Comparison of ENCODE assay signal across 33 cellular contexts in genomic region chr5:35903631-35904203, GRCh38. TPM values are rescaled to one million over a fixed set of nuclear protein-coding genes. Genes with fewer than 3 reads are reported as not detected.
A peak's percentile ranks its signal among the peaks of the same experiment; 100 is the strongest.
DNase-seq lines count a peak whose midpoint lies in the region; ATAC-seq lines count a peak whose summit lies in the region.
"Had no signal": no experiment of that assay in that cellular context is flagged by ENCODE, and none has a peak within 500 bp of the region (broad histone marks: within the 10 kb centered on the region; RNA-seq: fewer than 3 reads in every experiment).

No MANE protein-coding gene starts in this region.

- DNase-seq in activated naive CD4-positive, alpha-beta T cell (lab: John Stamatoyannopoulos, UW) = no peak
- DNase-seq in T-helper 17 cell = no peak
- peak in 1 of 2 donors; percentile 30 for DNase-seq in activated naive CD4-positive, alpha-beta T cell treated with anti-CD3 and anti-CD28 coated beads, Interleukin-2, amount 50 U/mL, for 72 hours (ENCODE audit: low spot score in 2 of 2)
- no peak for DNase-seq in stimulated activated naive CD8-positive, alpha-beta T cell treated with anti-CD3 and anti-CD28 coated beads, Interleukin-15, Interleukin-2, amounts not matched to agents 100 U/mL and 50 U/mL, for 24 hours
- no peak for DNase-seq in cerebellar nuclear complex (lab: John Stamatoyannopoulos, UW)
- DNase-seq: activated B cell treated with CpG ODN at 0.5 μM for 24 hours; anterior cingulate cortex; colonic mucosa; DMS153; effector CD4-positive, alpha-beta T cell; left colon; mucosa of descending colon; NCI-H1105 treated with DMSO at 0.1 percent for 48 hours; NCI-H1930; NCI-H2171 treated with DMSO at 0.1 percent for 48 hours; NCI-H510A; psoas muscle; RPMI8226; SJCRH30; stimulated activated CD4-positive, alpha-beta T cell treated with anti-CD3 and anti-CD28 coated beads, Interleukin-4, amount 100 ng/mL, for 4 hours; upper lobe of left lung had no signal

- H3K36me3 Mint-ChIP-seq in activated naive CD4-positive, alpha-beta T cell treated with anti-CD3 and anti-CD28 coated beads, Interleukin-2, amount 50 U/mL, for 24 hours = peaks cover 1% of the 10 kb centered on the region
- no peaks in the 10 kb centered on the region for H3K36me3 Mint-ChIP-seq in T-helper 17 cell (ENCODE audit: low read depth)
- peaks cover 9% of the 10 kb centered on the region in 2 donors for H3K36me3 Mint-ChIP-seq in activated naive CD4-positive, alpha-beta T cell treated with anti-CD3 and anti-CD28 coated beads, Interleukin-2, amount 50 U/mL, for 72 hours

- ATAC-seq in T-helper 17 cell = no peak
- peak; percentile 35 to 51 for ATAC-seq in activated naive CD4-positive, alpha-beta T cell treated with anti-CD3 and anti-CD28 coated beads, Interleukin-2, amount 50 U/mL, for 72 hours
- ATAC-seq in stimulated activated naive CD8-positive, alpha-beta T cell treated with anti-CD3 and anti-CD28 coated beads, Interleukin-15, Interleukin-2, amounts not matched to agents 100 U/mL and 50 U/mL, for 24 hours = peak; percentile 10
- ATAC-seq in HG02970 (IDR thresholded peaks at IDR 0.05; ENCODE audit: low FRiP score, unreplicated experiment) = no peak
- ATAC-seq in GM19023 (IDR thresholded peaks at IDR 0.05; ENCODE audit: unreplicated experiment) = no peak
- ATAC-seq: HCT116, HepG2, left colon, mucosa of descending colon, psoas muscle, sciatic nerve had no signal

- peaks cover 77% of the 10 kb centered on the region for H3K4me1 Mint-ChIP-seq in activated naive CD4-positive, alpha-beta T cell treated with anti-CD3 and anti-CD28 coated beads, Interleukin-2, amount 50 U/mL, for 24 hours
- H3K4me1 Mint-ChIP-seq in T-helper 17 cell = peaks cover 43% of the 10 kb centered on the region
- H3K4me1 Mint-ChIP-seq: nephron had no signal

- no peak overlapping the region for H3K4me3 Mint-ChIP-seq in activated naive CD4-positive, alpha-beta T cell treated with anti-CD3 and anti-CD28 coated beads, Interleukin-2, amount 50 U/mL, for 24 hours
- no peak overlapping the region for H3K4me3 Mint-ChIP-seq in T-helper 17 cell
- H3K4me3 Mint-ChIP-seq: activated B cell treated with CpG ODN at 0.5 μM for 24 hours, nephron had no signal

- peak overlapping the region; percentile 93 for H3K27ac Mint-ChIP-seq in activated naive CD4-positive, alpha-beta T cell treated with anti-CD3 and anti-CD28 coated beads, Interleukin-2, amount 50 U/mL, for 24 hours
- H3K27ac Mint-ChIP-seq in T-helper 17 cell = peak overlapping the region; percentile 65
- H3K27ac Mint-ChIP-seq in activated naive CD4-positive, alpha-beta T cell treated with anti-CD3 and anti-CD28 coated beads, Interleukin-2, amount 50 U/mL, for 72 hours = peak overlapping the region; percentile 96 to 99
- H3K27ac Mint-ChIP-seq: activated B cell treated with CpG ODN at 0.5 μM for 24 hours, nephron had no signal

- no peaks in the 10 kb centered on the region for H3K27me3 Mint-ChIP-seq in activated naive CD4-positive, alpha-beta T cell treated with anti-CD3 and anti-CD28 coated beads, Interleukin-2, amount 50 U/mL, for 24 hours
- H3K27me3 Mint-ChIP-seq in T-helper 17 cell = no peaks in the 10 kb centered on the region
- H3K27me3 Mint-ChIP-seq: activated B cell treated with CpG ODN at 0.5 μM for 24 hours had no signal

- H3K9me3 Mint-ChIP-seq in activated naive CD4-positive, alpha-beta T cell treated with anti-CD3 and anti-CD28 coated beads, Interleukin-2, amount 50 U/mL, for 24 hours = no peaks in the 10 kb centered on the region
- peaks cover 7 to 8% of the 10 kb centered on the region in 2 donors for H3K9me3 Mint-ChIP-seq in activated naive CD4-positive, alpha-beta T cell treated with anti-CD3 and anti-CD28 coated beads, Interleukin-2, amount 50 U/mL, for 72 hours

- H3K9me3 ChIP-seq in T-helper 17 cell (ENCODE audit: control insufficient read depth, low read length, poor library complexity, severe bottlenecking) = no peaks in the 10 kb centered on the region
- H3K9me3 ChIP-seq: breast epithelium, colonic mucosa, mucosa of descending colon, psoas muscle, SJCRH30, upper lobe of left lung had no signal

RNA-seq across cellular contexts. Expression of gene CAPSL, which starts 34.7 kb away (rescaled TPM):
- total RNA-seq in T-helper 17 cell = not detected
- 1 to 10 TPM; 1.1 to 3.5 TPM for total RNA-seq in activated naive CD4-positive, alpha-beta T cell treated with anti-CD3 and anti-CD28 coated beads, Interleukin-2, amount 50 U/mL, for 72 hours
- total RNA-seq: activated B cell treated with CpG ODN at 0.5 μM for 24 hours, breast epithelium, colonic mucosa, G401, glomerular endothelial cell, HepG2, left colon, lung microvascular endothelial cell, mucosa of descending colon, omental fat pad, psoas muscle, sciatic nerve, SJCRH30 had no signal

RNA-seq across cellular contexts. Expression of gene IL7R, which starts 47.0 kb away (rescaled TPM):
- total RNA-seq in T-helper 17 cell = 1,000 to 10,000 TPM in 1 of 2 donors, 100 to 1,000 TPM in 1; 860 to 1,128 TPM
- 100 to 1,000 TPM; 309 to 314 TPM for total RNA-seq in activated naive CD4-positive, alpha-beta T cell treated with anti-CD3 and anti-CD28 coated beads, Interleukin-2, amount 50 U/mL, for 72 hours
- total RNA-seq: G401, HepG2 had no signal

Comparison
In these comparisons a context has a peak if more than half of its experiments do, and no peak if none do; other contexts are left out.
1. ATAC-seq: peak in activated naive CD4-positive, alpha-beta T cell treated with anti-CD3 and anti-CD28 coated beads, Interleukin-2, amount 50 U/mL, for 72 hours (2 of 2) and stimulated activated naive CD8-positive, alpha-beta T cell treated with anti-CD3 and anti-CD28 coated beads, Interleukin-15, Interleukin-2, amounts not matched to agents 100 U/mL and 50 U/mL, for 24 hours (single experiment); none in T-helper 17 cell (single experiment), HG02970 (single experiment) and GM19023 (single experiment).
2. Peak in every context shown above with its lines, with median percentiles within 50 percentile points of each other: H3K27ac Mint-ChIP-seq.